21 cellular contexts compared by ENCODE assay signal in the genomic region with DNA sequence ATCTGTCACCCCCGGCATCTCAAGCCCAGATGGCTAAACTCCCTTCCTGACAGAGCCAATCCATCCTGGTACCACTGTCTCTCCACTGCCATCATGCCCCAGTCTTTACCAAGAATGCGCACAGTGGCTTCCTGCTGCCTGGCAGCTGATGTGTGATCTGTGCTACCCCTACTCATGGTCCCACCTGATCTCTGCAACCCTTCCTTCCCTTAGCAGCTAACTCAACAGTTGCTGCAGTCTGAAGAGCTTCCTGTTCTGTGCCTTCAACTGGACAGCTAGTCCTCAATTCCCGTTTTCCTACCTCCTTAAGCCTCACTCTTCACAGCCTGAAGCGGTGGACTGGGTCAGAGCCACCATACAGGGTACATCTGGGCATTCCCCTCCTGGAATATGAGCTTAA. TPM values are rescaled to one million over a fixed set of nuclear protein-coding genes. Genes with fewer than 3 reads are reported as not detected.
"Had no signal": no experiment of that assay in that cellular context is flagged by ENCODE, and none has a peak within 500 bp of the region (broad histone marks: within the 10 kb centered on the region; RNA-seq: fewer than 3 reads in every experiment).

No MANE protein-coding gene starts in this region.

- H3K9me3 ChIP-seq: sigmoid colon, SK-N-SH, thoracic aorta, upper lobe of left lung had no signal

- H3K36me3 Mint-ChIP-seq: T-cell had no signal

- H3K4me3 Mint-ChIP-seq: activated CD4-positive, alpha-beta T cell treated with anti-CD3 and anti-CD28 coated beads, Interleukin-2, amount 10 ng/mL, durations not matched to agents 24 days and 14 days; activated T-cell treated with anti-CD3 and anti-CD28 coated beads, Interleukin-2, amount 50 U/mL, for 4 hours; stimulated activated naive B cell treated with anti-CD40 and anti-IgM and Interleukin-4, amounts not matched to agents 10 μg/mL and 1 μg/mL and 100 μg/mL, for 72 hours; T-cell had no signal

- H3K27ac Mint-ChIP-seq: activated CD4-positive, alpha-beta T cell treated with anti-CD3 and anti-CD28 coated beads, Interleukin-2, amount 10 ng/mL, durations not matched to agents 24 days and 14 days; stimulated activated naive B cell treated with anti-CD40 and anti-IgM and Interleukin-4, amounts not matched to agents 10 μg/mL and 1 μg/mL and 100 μg/mL, for 72 hours; T-cell had no signal

- H3K4me2 ChIP-seq: SK-N-SH had no signal

- DNase-seq: activated CD4-positive, alpha-beta T cell treated with anti-CD3 and anti-CD28 coated beads, Interleukin-2, amount 10 ng/mL, durations not matched to agents 24 days and 14 days; activated CD4-positive, CD25-positive, alpha-beta regulatory T cell; activated CD8-positive, alpha-beta memory T cell treated with anti-CD3 and anti-CD28 coated beads, Interleukin-2, amount 50 U/mL, for 4 hours; activated effector memory CD4-positive, alpha-beta T cell treated with Interleukin-2 at 50 U/mL for 16 hours; activated naive CD4-positive, alpha-beta T cell treated with anti-CD3 and anti-CD28 coated beads, Interleukin-2, amount 50 U/mL, for 16 hours; activated T-cell treated with anti-CD3 and anti-CD28 coated beads, Interleukin-2, amount 50 U/mL, for 4 hours; amniotic stem cell; foreskin keratinocyte; hypothalamus; islet precursor cell; sigmoid colon; SK-N-SH; stimulated activated naive B cell treated with anti-CD40 and anti-IgM and Interleukin-4, amounts not matched to agents 10 μg/mL and 1 μg/mL and 100 μg/mL, for 72 hours; T-cell; upper lobe of left lung had no signal

- H3K9ac ChIP-seq: SK-N-SH had no signal

- H3K9me3 Mint-ChIP-seq: activated CD4-positive, alpha-beta T cell treated with anti-CD3 and anti-CD28 coated beads, Interleukin-2, amount 10 ng/mL, durations not matched to agents 24 days and 14 days; activated T-cell treated with anti-CD3 and anti-CD28 coated beads, Interleukin-2, amount 50 U/mL, for 4 hours; stimulated activated naive B cell treated with anti-CD40 and anti-IgM and Interleukin-4, amounts not matched to agents 10 μg/mL and 1 μg/mL and 100 μg/mL, for 72 hours; T-cell had no signal

- ATAC-seq: activated T-cell treated with anti-CD3 and anti-CD28 coated beads, Interleukin-2, amount 50 U/mL, for 4 hours; foreskin keratinocyte; stimulated activated naive B cell treated with anti-CD40 and anti-IgM and Interleukin-4, amounts not matched to agents 10 μg/mL and 1 μg/mL and 100 μg/mL, for 72 hours; T-cell had no signal

- H3K36me3 ChIP-seq: sigmoid colon, thoracic aorta had no signal

- H3K27ac ChIP-seq: foreskin keratinocyte, sigmoid colon, thoracic aorta, upper lobe of left lung had no signal

- H3K27me3 ChIP-seq: foreskin keratinocyte, sigmoid colon, upper lobe of left lung had no signal

- H3K4me3 ChIP-seq: sigmoid colon, thoracic aorta, upper lobe of left lung had no signal

RNA-seq across cellular contexts. Expression of a gene that starts 7.6 kb away (rescaled TPM):
- total RNA-seq: activated CD4-positive, alpha-beta T cell treated with anti-CD3 and anti-CD28 coated beads, Interleukin-2, amount 10 ng/mL, durations not matched to agents 24 days and 14 days; activated T-cell treated with anti-CD3 and anti-CD28 coated beads, Interleukin-2, amount 50 U/mL, for 4 hours; dermis microvascular lymphatic vessel endothelial cell; epithelial cell of proximal tubule; fibroblast of lung; lung microvascular endothelial cell; mononuclear cell; sigmoid colon; thoracic aorta; upper lobe of left lung had no signal
- polyA plus RNA-seq: SK-N-SH had no signal
